In the genomic region with DNA sequence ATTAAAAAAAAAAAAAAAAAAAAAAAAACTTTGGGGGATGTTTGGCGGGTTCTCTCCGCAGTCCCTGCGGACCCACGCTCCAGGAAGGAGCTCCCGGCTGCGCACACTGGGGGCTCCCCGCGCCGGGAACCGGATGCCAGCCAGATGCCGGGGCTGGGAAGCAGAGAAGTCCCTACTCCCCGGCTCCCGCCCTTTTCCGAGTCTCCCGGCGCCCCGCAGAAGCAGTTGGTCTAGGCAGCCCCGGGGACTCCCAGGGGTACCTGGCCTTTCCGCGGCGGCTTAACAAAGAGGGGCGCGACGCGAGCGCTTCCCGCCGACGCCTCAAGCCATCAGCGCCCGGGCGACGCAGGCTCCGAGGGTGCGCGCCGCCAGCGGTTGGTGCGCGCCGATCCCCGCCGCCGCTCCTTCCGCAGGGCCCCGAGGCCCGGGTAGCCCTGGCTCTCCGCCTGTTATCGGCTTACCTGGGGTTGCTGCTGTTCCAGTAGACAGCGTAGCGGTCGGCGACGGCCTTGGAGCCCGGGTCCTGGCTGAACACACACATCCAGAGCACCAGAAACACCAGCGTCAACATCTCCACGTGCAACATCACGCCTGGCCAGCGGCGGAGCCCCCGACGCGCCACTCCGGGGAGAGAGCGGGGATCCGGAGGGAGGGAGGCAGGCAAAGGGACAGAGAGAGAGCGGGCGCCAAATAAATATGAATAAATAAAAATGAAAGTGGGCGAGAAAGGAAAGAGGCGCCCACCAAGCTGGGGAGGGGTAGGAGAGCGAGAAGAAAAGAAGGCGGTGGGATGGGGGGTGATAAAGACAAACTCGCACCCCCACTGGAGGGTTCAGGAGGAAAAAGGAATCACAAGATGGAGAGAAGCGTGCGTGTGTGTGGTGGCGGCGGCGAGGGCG, we compare ENCODE assay signal across 8 cellular contexts. TPM values are rescaled to one million over a fixed set of nuclear protein-coding genes. Genes with fewer than 3 reads are reported as not detected.
DNase-seq lines count a peak whose midpoint lies in the region; ATAC-seq and TF ChIP-seq lines count a peak whose summit lies in the region.

No MANE protein-coding gene starts in this region.

- no CpG with 5 or more reads among the region's 79 CpGs for WGBS in H9 (ENCODE audit: extremely low coverage, insufficient read length, low lambda C conversion rate)
- 0% methylated on average over 63 to 69 of the region's 79 CpGs for WGBS in mesodermal cell (ENCODE audit: insufficient coverage in 2 of 2), 2 experiments

- no peak overlapping the region for H3K56ac ChIP-seq in H9 (ENCODE audit: insufficient read length, low read depth, low read length)

- H4K5ac ChIP-seq in H9 (ENCODE audit: insufficient read length, low read depth, low read length), result no peak overlapping the region

- H3K4me3 Mint-ChIP-seq in H9, result peak overlapping the region; percentile 90 to 94

- no peaks in the 10 kb centered on the region for H3K79me2 ChIP-seq in H9 (ENCODE audit: insufficient read depth, low read length)

- H4K20me1 ChIP-seq in H9 (ENCODE audit: control insufficient read depth, insufficient read depth, insufficient read length), result no peaks in the 10 kb centered on the region

- H3K4me1 ChIP-seq in H9 (ENCODE audit: insufficient read depth, low read length), result 0 out of 2 replicates have a peak, but pooled peaks cover under 1% of the 10 kb centered on the region
- H3K4me1 ChIP-seq in mesodermal cell (ENCODE audit: control insufficient read depth, insufficient read depth, low read length, poor library complexity, severe bottlenecking), result peaks cover 8% of the 10 kb centered on the region

- H2BK20ac ChIP-seq in H9 (ENCODE audit: low read depth, low read length, poor library complexity, severe bottlenecking), result no peak overlapping the region

- H3K4me1 Mint-ChIP-seq in H9, result peaks cover 32 to 40% of the 10 kb centered on the region in 2 experiments

- no peak overlapping the region for H2BK12ac ChIP-seq in H9 (ENCODE audit: insufficient read length, low read depth, low read length)

- H4K8ac ChIP-seq in H9 (replicated peaks; ENCODE audit: insufficient read length, low read depth, low read length), result no peak overlapping the region

- DNase-seq in DMS 273 treated with DMSO at 0.1 percent for 48 hours (lab: John Stamatoyannopoulos, UW) (peak; percentile 49), H9 (peak; percentile 54), RPMI8226 (peak; percentile 46), ecto neural progenitor cell (ENCODE audit: low spot score) (peak; percentile 54), ureter (ENCODE audit: low spot score) (peak; percentile 52)
- DNase-seq in effector CD8-positive, alpha-beta T cell (lab: John Stamatoyannopoulos, UW), result no peak

- peak overlapping the region; percentile 82 for H3K18ac ChIP-seq in H9 (ENCODE audit: insufficient read length, low read depth, low read length)

- peak overlapping the region; percentile 86 for H3K4me2 ChIP-seq in H9 (ENCODE audit: insufficient read depth, insufficient read length, low read length)

- H3K4me3 ChIP-seq in mesodermal cell (ENCODE audit: extremely low read depth, insufficient read depth, low read length, poor library complexity, severe bottlenecking), result peak overlapping the region; percentile 71

- peak overlapping the region; percentile 95 for H3K14ac ChIP-seq in H9 (ENCODE audit: insufficient read depth, low read length)

- peak overlapping the region in 2 of 3 experiments; percentile 73 to 92; a peak in 2 of 7 replicates for H3K27ac Mint-ChIP-seq in H9

- no peaks in the 10 kb centered on the region for H3K36me3 ChIP-seq in mesodermal cell (ENCODE audit: control insufficient read depth, insufficient read depth, low read length)

- TF ChIP-seq CTCF in H9 (conservative IDR thresholded peaks at IDR 0.05), result no peak

- H3K79me1 ChIP-seq in H9 (ENCODE audit: insufficient read depth, low read depth, low read length, poor library complexity, severe bottlenecking), result no peaks in the 10 kb centered on the region

- no peaks in the 10 kb centered on the region; a peak in 1 of 5 replicates for H3K9me3 Mint-ChIP-seq in H9

- no peak overlapping the region for H4K91ac ChIP-seq in H9 (ENCODE audit: insufficient read length, low read depth, low read length)

- H2AK5ac ChIP-seq in H9 (ENCODE audit: insufficient read length, low read length), result no peak overlapping the region

- peak overlapping the region; percentile 25; the same call in 1 of the 2 replicates for H2BK15ac ChIP-seq in H9 (ENCODE audit: low read depth, low read length)

- no peak overlapping the region for H2BK120ac ChIP-seq in H9 (ENCODE audit: low read depth, low read length, poor library complexity, severe bottlenecking)

- H3K36me3 Mint-ChIP-seq in H9 (ENCODE audit: insufficient read depth in 1 of 3, low read depth in 3 of 3), result no peaks in the 10 kb centered on the region

- H2AFZ ChIP-seq in H9 (ENCODE audit: low read length), result no peak overlapping the region

- no peak overlapping the region for H3K4ac ChIP-seq in H9 (ENCODE audit: low read depth, low read length)

- H3K9me3 ChIP-seq in H9 (ENCODE audit: control insufficient read depth, low read depth, low read length) (no peaks in the 10 kb centered on the region), mesodermal cell (ENCODE audit: control insufficient read depth, low read length) (no peaks in the 10 kb centered on the region)

- no peak overlapping the region for H2BK5ac ChIP-seq in H9 (ENCODE audit: insufficient read length, low read length)

- H3K27ac ChIP-seq in H9 (ENCODE audit: insufficient read length, low read depth, low read length) (no peak overlapping the region), mesodermal cell (ENCODE audit: low read depth, low read length, severe bottlenecking) (no peak overlapping the region)

- peaks cover 13% of the 10 kb centered on the region for H3K27me3 Mint-ChIP-seq in H9 (ENCODE audit: low read depth)

- ATAC-seq in GM19035 (IDR thresholded peaks at IDR 0.05; ENCODE audit: unreplicated experiment), result no peak

- peaks cover 2% of the 10 kb centered on the region; the same call in 1 of the 2 replicates for H3K27me3 ChIP-seq in H9 (ENCODE audit: insufficient read depth, low read length)

- peaks cover 43% of the 10 kb centered on the region for H3K23me2 ChIP-seq in H9 (ENCODE audit: insufficient read length, low read depth, low read length, poor library complexity, severe bottlenecking)

- H3T11ph ChIP-seq in H9 (ENCODE audit: low read length), result no peak overlapping the region

- H3K23ac ChIP-seq in H9 (ENCODE audit: insufficient read length, low read depth, low read length), result no peak overlapping the region

- H3K9ac ChIP-seq in H9 (ENCODE audit: extremely low read depth, insufficient read length, low read length), result peak overlapping the region; percentile 71

RNA-seq across cellular contexts. Expression of a gene that starts 0.5 kb away (rescaled TPM):
- total RNA-seq in H9 (2021) (19.0 and 20.4 TPM in 2 replicates), ureter (60.4 TPM)
- 8.3 TPM for polyA plus RNA-seq in mesodermal cell (2013, experiment 1 of 2)
- polyA plus RNA-seq in mesodermal cell (2013, experiment 2 of 2), result 6.0 TPM
